25 cellular contexts compared by ENCODE assay signal in genomic region chr2:98846041-98846440, GRCh38.
DNase-seq lines count a peak whose midpoint lies in the region; ATAC-seq and TF ChIP-seq lines count a peak whose summit lies in the region.
"Had no signal": no experiment of that assay in that cellular context is flagged by ENCODE, and none has a peak within 500 bp of the region (broad histone marks: within the 10 kb centered on the region; RNA-seq: fewer than 3 reads in every experiment).

No MANE protein-coding gene starts in this region.

- in situ Hi-C loops in IMR-90 (cut with MboI; ENCODE audit: low sequenced_read_pairs): loop anchor here (10.0 to 25.0 kb wide), 2 partner anchors 201 to 434 kb away; no protein-coding TSS in a partner anchor

- H4K8ac ChIP-seq in IMR-90 (ENCODE audit: low read depth in 2 of 2, low read length in 2 of 2): no peak overlapping the region

- no peak overlapping the region for H3K18ac ChIP-seq in IMR-90 (ENCODE audit: low read depth, low read length)

- TF ChIP-seq RAD21 in IMR-90 (IDR thresholded peaks at IDR 0.05; ENCODE audit: low read length): no peak

- H3K14ac ChIP-seq in IMR-90 (replicated peaks; ENCODE audit: low read depth, low read length): no peak overlapping the region

- no peak overlapping the region for H2BK120ac ChIP-seq in IMR-90 (ENCODE audit: low read depth, low read length)

- no peak overlapping the region for H3K4me3 ChIP-seq in IMR-90 (ENCODE audit: insufficient read depth, low read depth, low read length)
- H3K4me3 ChIP-seq in epithelial cell of esophagus (ENCODE audit: low read length): no peak overlapping the region

- ATAC-seq in IMR-90 (ENCODE audit: low read depth): no peak
- ATAC-seq in HG02981 (IDR thresholded peaks at IDR 0.05; ENCODE audit: unreplicated experiment): no peak
- ATAC-seq in GM18520 (IDR thresholded peaks at IDR 0.05; ENCODE audit: unreplicated experiment): no peak
- ATAC-seq: HepG2, Panc1 had no signal

- dilution Hi-C loops in IMR-90 (cut with HindIII; ENCODE audit: low sequenced_read_pairs, unreplicated experiment): no loop called here

- H4K20me1 ChIP-seq in IMR-90 (ENCODE audit: insufficient read depth, low read length): no peaks in the 10 kb centered on the region

- TF ChIP-seq CTCF in IMR-90 (conservative IDR thresholded peaks at IDR 0.05; ENCODE audit: low read depth, low read length) (no peak), epithelial cell of esophagus (IDR thresholded peaks at IDR 0.05; ENCODE audit: insufficient read depth, low read depth, low read length, missing control alignments) (no peak)

- no peak overlapping the region for H2BK5ac ChIP-seq in IMR-90 (ENCODE audit: low read depth, low read length, poor library complexity, severe bottlenecking)

- H4K91ac ChIP-seq in IMR-90 (ENCODE audit: insufficient read depth, low read depth, low read length): no peak overlapping the region

- intact Hi-C loops in IMR-90 (cut with micrococcal nuclease): no loop called here

- H3K56ac ChIP-seq in IMR-90 (ENCODE audit: extremely low read depth, insufficient read depth, low read length): no peak overlapping the region

- POLR2A ChIA-PET in IMR-90 (lab: Charles Lee; ENCODE audit: unreplicated experiment): no interaction called here

- no peaks in the 10 kb centered on the region; the same call in none of the 2 replicates for H3K27me3 ChIP-seq in IMR-90 (ENCODE audit: control insufficient read depth, insufficient read depth, low read length)

- H2AK9ac ChIP-seq in IMR-90 (replicated peaks; ENCODE audit: low read depth, low read length, poor library complexity): no peak overlapping the region

- no peaks in the 10 kb centered on the region for H3K36me3 ChIP-seq in IMR-90 (ENCODE audit: control insufficient read depth, insufficient read depth, low read length)

- H3K4ac ChIP-seq in IMR-90 (ENCODE audit: low read depth, low read length): no peak overlapping the region

- no peak overlapping the region for H2BK20ac ChIP-seq in IMR-90 (ENCODE audit: low read depth, low read length)

- no peak overlapping the region for H2AK5ac ChIP-seq in IMR-90 (ENCODE audit: low read depth, low read length)

- BruUV-seq in IMR-90 (replicated peaks; lab: Mats Ljungman, UMichigan): no TSS peak

- no peak overlapping the region for H2AFZ ChIP-seq in IMR-90 (replicated peaks; ENCODE audit: low read length, poor library complexity)

- H3K9me1 ChIP-seq in IMR-90 (ENCODE audit: insufficient read depth, low read length): no peaks in the 10 kb centered on the region

- H4K5ac ChIP-seq in IMR-90 (ENCODE audit: low read depth, low read length): no peak overlapping the region

- no peaks in the 10 kb centered on the region for H3K79me1 ChIP-seq in IMR-90 (ENCODE audit: low read depth in 1 of 2, low read length in 2 of 2)

- no peak overlapping the region for H3K23ac ChIP-seq in IMR-90 (ENCODE audit: low read depth, low read length)

- no peak overlapping the region for H3K9ac ChIP-seq in IMR-90 (ENCODE audit: low read depth, low read length)

- DNase-seq in AG08395 (ENCODE audit: low spot score): peak; percentile 34
- peak; percentile 30 for DNase-seq in IMR-90
- DNase-seq in epithelial cell of esophagus (ENCODE audit: low read depth): peak; percentile 44
- DNase-seq in kidney glomerular epithelial cell (lab: John Stamatoyannopoulos, UW): peak; percentile 12
- DNase-seq in dermis blood vessel endothelial cell: no peak
- DNase-seq in NCI-H1105 treated with DMSO at 0.1 percent for 48 hours (lab: John Stamatoyannopoulos, UW): no peak
- DNase-seq: ACHN, AML-193, C1 segment of cervical spinal cord, DMS53, H9, KBM-7, NCI-H1105, NCI-H1694, NCI-H2081, NCI-H2171, NCI-H524 treated with DMSO at 0.1 percent for 48 hours, NCI-H82, SIG-M5 had no signal

- H3K4me1 ChIP-seq in IMR-90 (ENCODE audit: control insufficient read depth, insufficient read depth, low read length): no peaks in the 10 kb centered on the region

- no peak overlapping the region for H2BK15ac ChIP-seq in IMR-90 (ENCODE audit: low read depth, low read length)

- CTCF ChIA-PET in IMR-90 (lab: Yijun Ruan, JAX): no interaction called here

- H3K4me2 ChIP-seq in IMR-90 (ENCODE audit: low read depth, low read length): no peak overlapping the region

- H3K9me3 ChIP-seq in IMR-90 (ENCODE audit: control insufficient read depth, insufficient read depth, low read length): no peaks in the 10 kb centered on the region

- H3K27ac ChIP-seq in IMR-90 (ENCODE audit: insufficient read depth, low read length): no peak overlapping the region
- H3K27ac ChIP-seq: 22Rv1, HL-60 had no signal

- no peak for TF ChIP-seq POLR2A in IMR-90 (IDR thresholded peaks at IDR 0.05; ENCODE audit: low read depth, low read length)

TF ChIP-seq in IMR-90, 13 proteins besides CTCF, POLR2A, EP300 and RAD21:
- TF ChIP-seq CEBPB (IDR thresholded peaks at IDR 0.05; ENCODE audit: low read depth, low read length) (no peak), CHD1 (IDR thresholded peaks at IDR 0.05; ENCODE audit: low read depth, low read length) (no peak), MAZ (IDR thresholded peaks at IDR 0.05; ENCODE audit: borderline replicate concordance, low read depth, low read length) (no peak), MXI1 (IDR thresholded peaks at IDR 0.05; ENCODE audit: borderline replicate concordance, low read depth, low read length) (no peak), USF2 (IDR thresholded peaks at IDR 0.05; ENCODE audit: low read depth, low read length) (no peak), MAFK (IDR thresholded peaks at IDR 0.05; ENCODE audit: low read depth, low read length) (no peak), RCOR1 (IDR thresholded peaks at IDR 0.05; ENCODE audit: insufficient replicate concordance, low read length) (no peak), ELK1 (IDR thresholded peaks at IDR 0.05; ENCODE audit: borderline replicate concordance, low read depth, low read length) (no peak), BHLHE40 (IDR thresholded peaks at IDR 0.05; ENCODE audit: low read depth, low read length) (no peak), SMC3 (IDR thresholded peaks at IDR 0.05; ENCODE audit: low read depth, low read length) (no peak), NFE2L2 (IDR thresholded peaks at IDR 0.05; ENCODE audit: low read depth, low read length) (no peak), RFX5 (IDR thresholded peaks at IDR 0.05; ENCODE audit: low read depth, low read length) (no peak), FOS (IDR thresholded peaks at IDR 0.05; ENCODE audit: low read depth, low read length) (no peak)
TF ChIP-seq in IMR-90: peak in this region for 0.

Comparison
In these comparisons a context has a peak if more than half of its experiments do, and no peak if none do; other contexts are left out.
1. DNase-seq: peak in AG08395 (single experiment), IMR-90 (single experiment), epithelial cell of esophagus (single experiment) and kidney glomerular epithelial cell (single experiment); none in dermis blood vessel endothelial cell (single experiment) and NCI-H1105 treated with DMSO at 0.1 percent for 48 hours (single experiment).